8 cellular contexts compared by ENCODE assay signal in genomic region chr16:30557397-30557949, GRCh38. TPM values are rescaled to one million over a fixed set of nuclear protein-coding genes. Genes with fewer than 3 reads are reported as not detected.
A peak's percentile ranks its signal among the peaks of the same experiment; 100 is the strongest.
DNase-seq lines count a peak whose midpoint lies in the region; ATAC-seq and TF ChIP-seq lines count a peak whose summit lies in the region.

No MANE protein-coding gene starts in this region.

- DNase-seq in GM12865 (ENCODE audit: low read depth), result no peak
- DNase-seq in WERI-Rb-1, result no peak
- peak; percentile 5 to 6 for DNase-seq in fibroblast of lung (ENCODE audit: low read depth in 2 of 2)
- peak in 1 of 5 donors; percentile 54 for DNase-seq in ovary
- no peak for DNase-seq in iPS-NIHi7 (ENCODE audit: extremely low spot score)
- DNase-seq in T-helper 9 cell, result no peak
- no peak for DNase-seq in activated CD4-positive, CD25-positive, alpha-beta regulatory T cell (lab: John Stamatoyannopoulos, UW)

- H3K9me3 ChIP-seq in WERI-Rb-1 (ENCODE audit: severe bottlenecking) (peaks cover 4% of the 10 kb centered on the region), fibroblast of lung (ENCODE audit: control insufficient read depth, insufficient read depth, low read depth, low read length) (no peaks in the 10 kb centered on the region), ovary (no peaks in the 10 kb centered on the region)

- TF ChIP-seq EP300 in ovary (IDR thresholded peaks at IDR 0.05), result no peak

- H4K20me1 ChIP-seq in fibroblast of lung (ENCODE audit: control insufficient read depth, extremely low read depth, insufficient read depth, low read length), result no peaks in the 10 kb centered on the region

- H3K36me3 ChIP-seq in WERI-Rb-1, result peaks cover 14% of the 10 kb centered on the region
- peaks cover 10% of the 10 kb centered on the region for H3K36me3 ChIP-seq in fibroblast of lung (ENCODE audit: control insufficient read depth, insufficient read depth, low read length)
- H3K36me3 ChIP-seq in ovary, result no peaks in the 10 kb centered on the region

- H3K4me1 ChIP-seq in fibroblast of lung (ENCODE audit: control insufficient read depth, extremely low read depth, insufficient read depth, low read length), result no peaks in the 10 kb centered on the region
- H3K4me1 ChIP-seq in ovary (ENCODE audit: insufficient read depth), result no peaks in the 10 kb centered on the region

- peak overlapping the region; percentile 61 for H3K4me2 ChIP-seq in fibroblast of lung (ENCODE audit: extremely low read depth, insufficient read depth, low read length)

- H3K79me2 ChIP-seq in fibroblast of lung (ENCODE audit: control insufficient read depth, insufficient read depth, low read length), result peaks cover 8% of the 10 kb centered on the region

- 6 to 8% (median 8%) methylated on average over 25 of the region's 25 CpGs for WGBS in ovary, 3 donors

- intact Hi-C loops in ovary (cut with DNase I), result loop anchor here in 1 of 4 donors (10.0 kb wide), 1 partner anchor 133 kb away; no protein-coding TSS in a partner anchor

- peak overlapping the region; percentile 83 for H3K4me3 ChIP-seq in GM12865 (ENCODE audit: low read depth, low read length)
- H3K4me3 ChIP-seq in WERI-Rb-1 (ENCODE audit: low read depth, low read length), result peak overlapping the region; percentile 73
- H3K4me3 ChIP-seq in fibroblast of lung (replicated peaks in 1 of 4; ENCODE audit: control extremely low read depth in 1 of 4, insufficient read depth in 1 of 4, low read depth in 3 of 4, low read length in 4 of 4), result peak overlapping the region; percentile 69 to 82 (median 76)
- H3K4me3 ChIP-seq in ovary, result peak overlapping the region; percentile 80

- TF ChIP-seq CTCF in GM12865 (IDR thresholded peaks at IDR 0.05; ENCODE audit: insufficient read depth, low read depth, low read length, missing control alignments), result no peak
- TF ChIP-seq CTCF in WERI-Rb-1 (IDR thresholded peaks at IDR 0.05; ENCODE audit: low read depth, low read length), result no peak
- TF ChIP-seq CTCF in fibroblast of lung (conservative IDR thresholded peaks at IDR 0.05 in 1 of 2, IDR thresholded peaks at IDR 0.05 in 1 of 2; ENCODE audit: low read depth in 1 of 2, low read length in 2 of 2), result no peak
- TF ChIP-seq CTCF in ovary (IDR thresholded peaks at IDR 0.05), result no peak

- peak; percentile 10 for ATAC-seq in HG02588 (IDR thresholded peaks at IDR 0.05; ENCODE audit: unreplicated experiment)

- TF ChIP-seq POLR2A in ovary (IDR thresholded peaks at IDR 0.05), result no peak

- peak overlapping the region; percentile 90 for H3K27ac ChIP-seq in WERI-Rb-1
- H3K27ac ChIP-seq in fibroblast of lung (ENCODE audit: insufficient read depth, low read length), result peak overlapping the region; percentile 92
- peak overlapping the region; percentile 85 to 93 for H3K27ac ChIP-seq in ovary

- peak overlapping the region; percentile 87 for H3K9ac ChIP-seq in fibroblast of lung (ENCODE audit: insufficient read depth, low read length)

- H2AFZ ChIP-seq in fibroblast of lung (ENCODE audit: low read length), result peak overlapping the region; percentile 65

- H3K27me3 ChIP-seq in WERI-Rb-1 (ENCODE audit: insufficient read depth, low read depth, severe bottlenecking), result no peaks in the 10 kb centered on the region
- H3K27me3 ChIP-seq in fibroblast of lung (ENCODE audit: control insufficient read depth, insufficient read depth, low read length), result no peaks in the 10 kb centered on the region
- H3K27me3 ChIP-seq in ovary, result no peaks in the 10 kb centered on the region

RNA-seq across cellular contexts. Expression of gene ZNF764, which starts 0.7 kb away (rescaled TPM):
- total RNA-seq in fibroblast of lung, result 3.1 TPM in 2 replicates
- 2.4 and 2.6 TPM in 2 replicates for polyA plus RNA-seq in fibroblast of lung
- polyA plus RNA-seq in fibroblast of lung (2012), result 3.2 and 3.8 TPM in 2 replicates
- 2.9 and 4.1 TPM in 2 replicates for polyA minus RNA-seq in fibroblast of lung (ENCODE audit: low replicate concordance)
- total RNA-seq in ovary, result 10 to 100 TPM in 5 of 7 donors, 1 to 10 TPM in 2; 6.8 to 14.5 (median 13.2) TPM
- polyA plus RNA-seq in ovary, result 1 to 10 TPM; 4.3 to 9.6 TPM

RNA-seq across cellular contexts. Expression of gene ZNF688, which starts 14.0 kb away (rescaled TPM):
- 10.3 and 12.9 TPM in 2 replicates for total RNA-seq in fibroblast of lung
- 3.0 and 3.1 TPM in 2 replicates for polyA plus RNA-seq in fibroblast of lung
- polyA plus RNA-seq in fibroblast of lung (2012), result 4.6 and 7.3 TPM in 2 replicates
- polyA minus RNA-seq in fibroblast of lung (ENCODE audit: low replicate concordance), result 0.86 and 2.0 TPM in 2 replicates
- total RNA-seq in ovary, result 10 to 100 TPM; 10.4 to 31.2 (median 15.4) TPM
- polyA plus RNA-seq in ovary, result 10 to 100 TPM; 10.3 to 16.1 TPM

RNA-seq across cellular contexts. Expression of gene ZNF747, which starts 22.8 kb away (rescaled TPM):
- total RNA-seq in fibroblast of lung (7.4 and 10.6 TPM in 2 replicates), ovary (10 to 100 TPM; 11.9 to 19.2 (median 12.9) TPM)
- polyA plus RNA-seq in fibroblast of lung (3.9 and 4.4 TPM in 2 replicates), ovary (10 to 100 TPM in 1 of 2 donors, 1 to 10 TPM in 1; 8.4 to 11.4 TPM)
- 3.2 and 3.6 TPM in 2 replicates for polyA plus RNA-seq in fibroblast of lung (2012)
- 2.9 and 7.4 TPM in 2 replicates for polyA minus RNA-seq in fibroblast of lung (ENCODE audit: low replicate concordance)

RNA-seq across cellular contexts. Expression of gene ZNF785, which starts 28.0 kb away (rescaled TPM):
- 6.6 and 8.7 TPM in 2 replicates for total RNA-seq in fibroblast of lung
- polyA plus RNA-seq in fibroblast of lung, result 4.7 and 7.1 TPM in 2 replicates
- polyA plus RNA-seq in fibroblast of lung (2012), result 4.5 and 5.2 TPM in 2 replicates
- 6.3 and 10.8 TPM in 2 replicates for polyA minus RNA-seq in fibroblast of lung (ENCODE audit: low replicate concordance)
- 10 to 100 TPM in 5 of 7 donors, 1 to 10 TPM in 2; 7.0 to 29.4 (median 22.2) TPM for total RNA-seq in ovary
- polyA plus RNA-seq in ovary, result 10 to 100 TPM; 11.7 to 14.8 TPM

RNA-seq across cellular contexts. Expression of gene ZNF768, which starts 31.1 kb away (rescaled TPM):
- total RNA-seq in fibroblast of lung, result 21.8 and 23.9 TPM in 2 replicates
- polyA plus RNA-seq in fibroblast of lung, result 8.2 and 9.5 TPM in 2 replicates
- polyA plus RNA-seq in fibroblast of lung (2012), result 15.2 and 17.6 TPM in 2 replicates
- 6.8 and 7.2 TPM in 2 replicates for polyA minus RNA-seq in fibroblast of lung (ENCODE audit: low replicate concordance)
- 10 to 100 TPM; 20.5 to 43.2 (median 38.6) TPM for total RNA-seq in ovary
- polyA plus RNA-seq in ovary, result 10 to 100 TPM; 12.4 to 40.6 TPM

Comparison
In these comparisons a context has a peak if more than half of its experiments do, and no peak if none do; other contexts are left out.
1. DNase-seq: peak in fibroblast of lung (2 of 2); none in GM12865 (single experiment), WERI-Rb-1 (single experiment), iPS-NIHi7 (single experiment), T-helper 9 cell (single experiment) and activated CD4-positive, CD25-positive, alpha-beta regulatory T cell (0 of 4).
2. Peak in every context shown above with its lines, with median percentiles within 50 percentile points of each other: H3K4me3 ChIP-seq and H3K27ac ChIP-seq.